In genomic region chr3:36954452-36955134, GRCh38 we compare ENCODE assay signal across 15 cellular contexts.
"Had no signal": no experiment of that assay in that cellular context is flagged by ENCODE, and none has a peak within 500 bp of the region (broad histone marks: within the 10 kb centered on the region; RNA-seq: fewer than 3 reads in every experiment).

No MANE protein-coding gene starts in this region.

- H3K27ac Mint-ChIP-seq: activated naive CD8-positive, alpha-beta T cell treated with anti-CD3 and anti-CD28 coated beads for 36 hours; activated T-helper 1 cell treated with anti-CD3 and anti-CD28 coated beads, Interleukin-12 subunit alpha, Interleukin-12 subunit beta, Interleukin-2, Interleukin-4 antibody, amounts not matched to agents 30 ng/mL and 10 ng/mL and 1 ng/mL, durations not matched to agents 14 hours and 24 hours and 36 hours; effector memory CD8-positive, alpha-beta T cell had no signal

- ATAC-seq: effector memory CD8-positive, alpha-beta T cell; gastrocnemius medialis; heart left ventricle; left lobe of liver; naive thymus-derived CD8-positive, alpha-beta T cell had no signal

- H3K36me3 Mint-ChIP-seq: activated naive CD8-positive, alpha-beta T cell treated with anti-CD3 and anti-CD28 coated beads for 36 hours; naive thymus-derived CD8-positive, alpha-beta T cell had no signal

- H3K4me1 ChIP-seq: gastrocnemius medialis, vagina had no signal

- H3K27me3 ChIP-seq: gastrocnemius medialis, heart left ventricle, tibial artery, vagina had no signal

- H3K4me3 ChIP-seq: gastrocnemius medialis, heart left ventricle, tibial artery, vagina had no signal

- H3K36me3 ChIP-seq: gastrocnemius medialis, heart left ventricle, tibial artery, vagina had no signal

- H3K27me3 Mint-ChIP-seq: activated naive CD8-positive, alpha-beta T cell treated with anti-CD3 and anti-CD28 coated beads for 36 hours; effector memory CD8-positive, alpha-beta T cell; naive thymus-derived CD8-positive, alpha-beta T cell had no signal

- DNase-seq: activated naive CD8-positive, alpha-beta T cell treated with anti-CD3 and anti-CD28 coated beads for 36 hours; anterior cingulate cortex; dermis blood vessel endothelial cell; effector memory CD8-positive, alpha-beta T cell; gastrocnemius medialis; heart left ventricle; naive thymus-derived CD8-positive, alpha-beta T cell; stimulated activated CD4-positive, alpha-beta T cell treated with anti-CD3 and anti-CD28 coated beads, Interleukin-4, amount 100 ng/mL, for 1 hour; stimulated activated naive CD4-positive, alpha-beta T cell; T-helper 2 cell; tibial artery had no signal

- H3K9me3 ChIP-seq: gastrocnemius medialis, heart left ventricle, tibial artery, vagina had no signal

- H3K4me3 Mint-ChIP-seq: activated naive CD8-positive, alpha-beta T cell treated with anti-CD3 and anti-CD28 coated beads for 36 hours; activated T-helper 1 cell treated with anti-CD3 and anti-CD28 coated beads, Interleukin-12 subunit alpha, Interleukin-12 subunit beta, Interleukin-2, Interleukin-4 antibody, amounts not matched to agents 30 ng/mL and 10 ng/mL and 1 ng/mL, durations not matched to agents 14 hours and 24 hours and 36 hours; effector memory CD8-positive, alpha-beta T cell; naive thymus-derived CD8-positive, alpha-beta T cell had no signal

- H3K27ac ChIP-seq: epithelial cell of prostate, gastrocnemius medialis, heart left ventricle, tibial artery, vagina had no signal

- H3K9me3 Mint-ChIP-seq: activated naive CD8-positive, alpha-beta T cell treated with anti-CD3 and anti-CD28 coated beads for 36 hours; effector memory CD8-positive, alpha-beta T cell; naive thymus-derived CD8-positive, alpha-beta T cell had no signal
